Comparison of ENCODE assay signal across 20 cellular contexts in the genomic region with DNA sequence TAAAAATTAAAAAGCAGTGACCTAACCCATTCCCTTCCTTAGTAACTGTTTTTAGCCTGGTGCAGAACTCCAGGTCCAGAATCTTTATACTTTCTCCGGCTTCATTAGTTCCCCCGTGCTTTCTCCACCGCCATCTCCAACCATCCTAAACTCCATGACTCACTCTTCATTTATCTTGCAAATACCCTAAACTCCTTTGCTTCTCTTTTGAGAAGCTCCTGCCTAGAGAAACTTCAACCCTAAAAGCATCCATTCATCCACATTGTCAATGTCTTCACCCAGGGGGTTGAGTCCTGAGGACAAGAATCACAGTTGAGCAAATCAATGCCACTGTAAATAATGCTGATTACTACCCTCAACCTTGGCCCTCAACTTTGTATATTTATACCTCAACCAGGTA. TPM values are rescaled to one million over a fixed set of nuclear protein-coding genes. Genes with fewer than 3 reads are reported as not detected.
DNase-seq lines count a peak whose midpoint lies in the region; ATAC-seq and TF ChIP-seq lines count a peak whose summit lies in the region.
"Had no signal": no experiment of that assay in that cellular context is flagged by ENCODE, and none has a peak within 500 bp of the region (broad histone marks: within the 10 kb centered on the region; RNA-seq: fewer than 3 reads in every experiment).

No MANE protein-coding gene starts in this region.

- H3K79me2 ChIP-seq in hepatocyte: peaks cover 6% of the 10 kb centered on the region

- H3K9ac ChIP-seq in HUES6 (ENCODE audit: low read length): no peak overlapping the region
- H3K9ac ChIP-seq in endodermal cell (ENCODE audit: extremely low read depth, low read length, poor library complexity, severe bottlenecking): no peak overlapping the region
- H3K9ac ChIP-seq: BLaER1 treated with 17β-estradiol and CSF1 and Interleukin-3, amounts not matched to agents 10 nM and 100 nM had no signal

- H3K27ac Mint-ChIP-seq in endodermal cell: peak overlapping the region; percentile 16
- no peak overlapping the region for H3K27ac Mint-ChIP-seq in neural crest cell (ENCODE audit: unreplicated experiment)

- no peaks in the 10 kb centered on the region for H3K36me3 ChIP-seq in H7 (replicated peaks; ENCODE audit: control insufficient read depth, insufficient read depth, low read length)
- no peaks in the 10 kb centered on the region for H3K36me3 ChIP-seq in HUES6 (ENCODE audit: control insufficient read depth, insufficient read depth, low read length)
- H3K36me3 ChIP-seq in endodermal cell (ENCODE audit: control insufficient read depth, insufficient read depth, low read length): peaks cover 6% of the 10 kb centered on the region
- H3K36me3 ChIP-seq in hepatocyte (replicated peaks; ENCODE audit: insufficient read depth, low read depth): no peaks in the 10 kb centered on the region
- H3K36me3 ChIP-seq: Peyer's patch, SJCRH30 had no signal

- H3K36me3 Mint-ChIP-seq in endodermal cell (ENCODE audit: low read depth): peaks cover 13% of the 10 kb centered on the region
- peaks cover 10% of the 10 kb centered on the region for H3K36me3 Mint-ChIP-seq in neural crest cell (ENCODE audit: low read depth)

- no peak overlapping the region for H2AFZ ChIP-seq in hepatocyte

- H3K4me3 Mint-ChIP-seq in endodermal cell (no peak overlapping the region), neural crest cell (peak overlapping the region; percentile 5)
- H3K4me3 Mint-ChIP-seq: CD4-positive, alpha-beta memory T cell had no signal

- H3K4me1 Mint-ChIP-seq in endodermal cell (peaks cover 4% of the 10 kb centered on the region), neural crest cell (peaks cover 13% of the 10 kb centered on the region)

- H4K20me1 ChIP-seq in hepatocyte (ENCODE audit: insufficient read depth, poor library complexity, severe bottlenecking): no peaks in the 10 kb centered on the region

- H3K4me3 ChIP-seq in H7 (ENCODE audit: insufficient read depth, low read depth, low read length) (no peak overlapping the region), HUES6 (ENCODE audit: low read depth, low read length) (no peak overlapping the region), endodermal cell (ENCODE audit: low read length) (no peak overlapping the region), hepatocyte (no peak overlapping the region)
- H3K4me3 ChIP-seq: BLaER1 treated with 17β-estradiol and CSF1 and Interleukin-3, amounts not matched to agents 10 nM and 100 nM; Peyer's patch; SJCRH30 had no signal

- peak; percentile 64 for DNase-seq in H7
- no peak for DNase-seq in endodermal cell
- no peak for DNase-seq in neural crest cell (ENCODE audit: low read depth, low spot score)
- DNase-seq in hepatocyte (ENCODE audit: low spot score): no peak
- no peak for DNase-seq in DMS79 treated with DMSO at 0.1 percent for 48 hours (lab: John Stamatoyannopoulos, UW)
- DNase-seq in stimulated activated CD4-positive, alpha-beta T cell treated with anti-CD3 and anti-CD28 coated beads, Interleukin-4, amount 100 ng/mL, for 1 hour: no peak
- DNase-seq: CD4-positive, alpha-beta memory T cell; DMS153; Karpas-422; MV-4-11; NCI-H1105 treated with DMSO at 0.1 percent for 48 hours; NCI-H2029 treated with DMSO at 0.1 percent for 48 hours; NCI-H2171 treated with DMSO at 0.1 percent for 48 hours; NCI-H524 treated with DMSO at 0.1 percent for 48 hours; NCI-H82; Peyer's patch had no signal

- H3K9me2 ChIP-seq in hepatocyte (replicated peaks; ENCODE audit: insufficient read depth): no peaks in the 10 kb centered on the region

- no peak overlapping the region for H3K4me2 ChIP-seq in hepatocyte
- H3K4me2 ChIP-seq: BLaER1 treated with 17β-estradiol and CSF1 and Interleukin-3, amounts not matched to agents 10 nM and 100 nM had no signal

- WGBS in endodermal cell (ENCODE audit: insufficient coverage in 1 of 2, insufficient read length in 1 of 2), 2 experiments: 40 to 75% methylated on average over 2 to 3 of the region's 3 CpGs
- 77% methylated on average over 3 of the region's 3 CpGs for WGBS in hepatocyte (ENCODE audit: low lambda C conversion rate, missing lambda C conversion rate)

- no peaks in the 10 kb centered on the region for H3K27me3 ChIP-seq in H7 (ENCODE audit: control insufficient read depth, insufficient read depth, low read length)
- no peaks in the 10 kb centered on the region for H3K27me3 ChIP-seq in HUES6 (ENCODE audit: control insufficient read depth, insufficient read depth, low read length)
- no peaks in the 10 kb centered on the region for H3K27me3 ChIP-seq in endodermal cell (ENCODE audit: control insufficient read depth, insufficient read depth, low read length, poor library complexity, severe bottlenecking)
- H3K27me3 ChIP-seq in hepatocyte: no peaks in the 10 kb centered on the region
- H3K27me3 ChIP-seq: BLaER1 treated with 17β-estradiol and CSF1 and Interleukin-3, amounts not matched to agents 10 nM and 100 nM; Peyer's patch; SJCRH30 had no signal

- no peaks in the 10 kb centered on the region for H3K27me3 Mint-ChIP-seq in endodermal cell (ENCODE audit: insufficient read depth)
- no peaks in the 10 kb centered on the region for H3K27me3 Mint-ChIP-seq in neural crest cell (ENCODE audit: low read depth)
- H3K27me3 Mint-ChIP-seq: CD4-positive, alpha-beta memory T cell had no signal

- ATAC-seq in HG02885 (IDR thresholded peaks at IDR 0.05; ENCODE audit: poor library complexity, unreplicated experiment): no peak

- H3K9me3 Mint-ChIP-seq in endodermal cell: no peaks in the 10 kb centered on the region
- no peaks in the 10 kb centered on the region for H3K9me3 Mint-ChIP-seq in neural crest cell

- H3K4me1 ChIP-seq in HUES6 (ENCODE audit: control insufficient read depth, insufficient read depth, low read length) (peaks cover 26% of the 10 kb centered on the region), endodermal cell (ENCODE audit: control insufficient read depth, insufficient read depth, low read length) (no peaks in the 10 kb centered on the region), hepatocyte (ENCODE audit: insufficient read depth) (no peaks in the 10 kb centered on the region)

- TF ChIP-seq CTCF in endodermal cell (conservative IDR thresholded peaks at IDR 0.05) (no peak), neural crest cell (conservative IDR thresholded peaks at IDR 0.05) (no peak), hepatocyte (IDR thresholded peaks at IDR 0.05; ENCODE audit: poor library complexity) (no peak)

- H3K27ac ChIP-seq in HUES6 (ENCODE audit: low read depth, low read length) (0 out of 2 replicates have a peak overlapping the region, but pooled peaks have one; percentile 14), endodermal cell (ENCODE audit: low read depth, low read length) (no peak overlapping the region), hepatocyte (no peak overlapping the region)
- H3K27ac ChIP-seq: BLaER1 treated with 17β-estradiol and CSF1 and Interleukin-3, amounts not matched to agents 10 nM and 100 nM; Peyer's patch had no signal

- H3K9me3 ChIP-seq in HUES6 (ENCODE audit: control insufficient read depth, insufficient read depth, low read depth, low read length) (no peaks in the 10 kb centered on the region), endodermal cell (ENCODE audit: control insufficient read depth, low read length) (no peaks in the 10 kb centered on the region), hepatocyte (ENCODE audit: low read depth) (no peaks in the 10 kb centered on the region)
- H3K9me3 ChIP-seq: BLaER1 treated with 17β-estradiol and CSF1 and Interleukin-3, amounts not matched to agents 10 nM and 100 nM; Peyer's patch; SJCRH30 had no signal

RNA-seq across cellular contexts. Expression of a gene that starts 17.1 kb away (rescaled TPM):
- total RNA-seq in H7 (2014; rRNA removed; shearing (Covaris generic)): 13.5 and 17.1 TPM in 2 replicates
- 10 to 100 TPM; 21.9 to 27.9 TPM for total RNA-seq in endodermal cell
- polyA plus RNA-seq in endodermal cell (2013, experiment 1 of 2): 18.7 TPM
- 18.8 TPM for polyA plus RNA-seq in endodermal cell (2013, experiment 2 of 2)
- total RNA-seq in neural crest cell: 18.1 and 20.0 TPM in 2 replicates
- 15.4 and 16.3 TPM in 2 replicates for total RNA-seq in hepatocyte
- polyA plus RNA-seq in hepatocyte: 9.0 and 10.2 TPM in 2 replicates
